32 cellular contexts compared by ENCODE assay signal in the genomic region with DNA sequence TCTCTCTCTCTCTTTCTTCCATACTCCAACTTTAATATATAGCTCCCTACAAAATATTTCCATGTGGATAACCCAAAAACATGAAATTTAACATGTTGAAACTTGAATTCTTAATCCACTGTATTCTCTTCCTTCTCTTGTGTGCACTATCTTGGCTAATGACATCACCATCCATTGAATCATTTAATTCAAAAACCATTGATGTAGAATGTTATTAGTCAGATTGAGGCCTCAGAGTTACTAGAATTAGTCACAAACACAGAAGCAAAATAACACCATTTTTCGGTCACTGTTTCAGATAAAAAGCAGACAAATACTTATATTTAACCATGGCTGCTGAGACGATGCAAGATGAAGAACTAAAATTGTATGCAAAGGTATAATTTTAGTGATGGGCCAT.
"Had no signal": no experiment of that assay in that cellular context is flagged by ENCODE, and none has a peak within 500 bp of the region (broad histone marks: within the 10 kb centered on the region; RNA-seq: fewer than 3 reads in every experiment).

No MANE protein-coding gene starts in this region.

- H3K27ac ChIP-seq: brain microvascular endothelial cell, cardiac muscle cell, Peyer's patch, RWPE1, VCaP had no signal

- H3K9me3 ChIP-seq: Peyer's patch had no signal

- DNase-seq: activated B cell treated with CpG ODN at 0.5 μM for 24 hours; activated CD4-positive, alpha-beta memory T cell treated with anti-CD3 and anti-CD28 coated beads for 36 hours; activated CD4-positive, alpha-beta T cell treated with anti-CD3 and anti-CD28 coated beads for 4 hours; activated CD4-positive, alpha-beta T cell treated with anti-CD3 and anti-CD28 coated beads, Interleukin-2, amount 50 U/mL, for 1 hour; activated CD4-positive, CD25-positive, alpha-beta regulatory T cell treated with anti-CD3 and anti-CD28 coated beads, Interleukin-2, amount 50 U/mL, for 72 hours; activated naive CD4-positive, alpha-beta T cell treated with anti-CD3 and anti-CD28 coated beads, Interleukin-2, amount 10 ng/mL, durations not matched to agents 7 days and 5 days; activated naive CD8-positive, alpha-beta T cell treated with anti-CD3 and anti-CD28 coated beads, Interleukin-2, amount 50 U/mL, for 24 hours; activated T-cell treated with anti-CD3 and anti-CD28 coated beads, Interleukin-2, amount 50 U/mL, for 1 hour; anterior cingulate cortex; brain microvascular endothelial cell; Karpas-422; MM.1S; MV-4-11; NCI-H1092; NCI-H1436 treated with DMSO at 0.1 percent for 48 hours; NCI-H1694 treated with DMSO at 0.1 percent for 48 hours; NCI-H2029; NCI-H345; NCI-H524 treated with DMSO at 0.1 percent for 48 hours; PC-3; Peyer's patch; SIG-M5; T-helper 1 cell; T-helper 2 cell; T-helper 9 cell had no signal

- H3K4me1 ChIP-seq: Peyer's patch had no signal

- H3K36me3 Mint-ChIP-seq: activated CD4-positive, alpha-beta memory T cell treated with anti-CD3 and anti-CD28 coated beads for 36 hours; activated naive CD4-positive, alpha-beta T cell treated with anti-CD3 and anti-CD28 coated beads, Interleukin-2, amount 10 ng/mL, durations not matched to agents 7 days and 5 days; activated naive CD8-positive, alpha-beta T cell had no signal

- H3K27me3 ChIP-seq: brain microvascular endothelial cell, cardiac muscle cell, Peyer's patch had no signal

- H3K4me3 Mint-ChIP-seq: activated B cell treated with CpG ODN at 0.5 μM for 24 hours; activated CD4-positive, alpha-beta memory T cell treated with anti-CD3 and anti-CD28 coated beads for 36 hours; activated naive CD4-positive, alpha-beta T cell treated with anti-CD3 and anti-CD28 coated beads, Interleukin-2, amount 10 ng/mL, durations not matched to agents 7 days and 5 days; activated naive CD8-positive, alpha-beta T cell; activated naive CD8-positive, alpha-beta T cell treated with anti-CD3 and anti-CD28 coated beads, Interleukin-2, amount 50 U/mL, for 24 hours; activated T-helper 1 cell treated with anti-CD3 and anti-CD28 coated beads, Interleukin-12 subunit alpha, Interleukin-12 subunit beta, Interleukin-2, Interleukin-4 antibody, amounts not matched to agents 30 ng/mL and 10 ng/mL and 1 ng/mL, durations not matched to agents 14 hours and 24 hours and 36 hours; central memory CD8-positive, alpha-beta T cell had no signal

- H3K36me3 ChIP-seq: brain microvascular endothelial cell, cardiac muscle cell, Peyer's patch had no signal

- H3K27me3 Mint-ChIP-seq: activated B cell treated with CpG ODN at 0.5 μM for 24 hours; activated CD4-positive, alpha-beta memory T cell treated with anti-CD3 and anti-CD28 coated beads for 36 hours; activated naive CD4-positive, alpha-beta T cell treated with anti-CD3 and anti-CD28 coated beads, Interleukin-2, amount 10 ng/mL, durations not matched to agents 7 days and 5 days; activated naive CD8-positive, alpha-beta T cell; activated naive CD8-positive, alpha-beta T cell treated with anti-CD3 and anti-CD28 coated beads, Interleukin-2, amount 50 U/mL, for 24 hours; central memory CD8-positive, alpha-beta T cell had no signal

- H3K4me1 Mint-ChIP-seq: activated B cell treated with CpG ODN at 0.5 μM for 24 hours; activated naive CD4-positive, alpha-beta T cell treated with anti-CD3 and anti-CD28 coated beads, Interleukin-2, amount 10 ng/mL, durations not matched to agents 7 days and 5 days; activated naive CD8-positive, alpha-beta T cell treated with anti-CD3 and anti-CD28 coated beads, Interleukin-2, amount 50 U/mL, for 24 hours; central memory CD8-positive, alpha-beta T cell had no signal

- H3K4me3 ChIP-seq: cardiac muscle cell, K562, Peyer's patch had no signal

- H3K27ac Mint-ChIP-seq: activated B cell treated with CpG ODN at 0.5 μM for 24 hours; activated CD4-positive, alpha-beta memory T cell treated with anti-CD3 and anti-CD28 coated beads for 36 hours; activated naive CD4-positive, alpha-beta T cell treated with anti-CD3 and anti-CD28 coated beads, Interleukin-2, amount 10 ng/mL, durations not matched to agents 7 days and 5 days; activated naive CD8-positive, alpha-beta T cell; activated naive CD8-positive, alpha-beta T cell treated with anti-CD3 and anti-CD28 coated beads, Interleukin-2, amount 50 U/mL, for 24 hours; activated T-helper 1 cell treated with anti-CD3 and anti-CD28 coated beads, Interleukin-12 subunit alpha, Interleukin-12 subunit beta, Interleukin-2, Interleukin-4 antibody, amounts not matched to agents 30 ng/mL and 10 ng/mL and 1 ng/mL, durations not matched to agents 14 hours and 24 hours and 36 hours had no signal
